In genomic region chr18:63650271-63650670, GRCh38 we compare ENCODE assay signal across 11 cellular contexts. TPM values are rescaled to one million over a fixed set of nuclear protein-coding genes. Genes with fewer than 3 reads are reported as not detected.
"Had no signal": no experiment of that assay in that cellular context is flagged by ENCODE, and none has a peak within 500 bp of the region (broad histone marks: within the 10 kb centered on the region; RNA-seq: fewer than 3 reads in every experiment).

No MANE protein-coding gene starts in this region.

RNA-seq across cellular contexts. Expression of gene SERPINB4, which starts 6.2 kb away (rescaled TPM):
- total RNA-seq: activated CD4-positive, alpha-beta T cell treated with anti-CD3 and anti-CD28 coated beads, Interleukin-2, amount 10 ng/mL, durations not matched to agents 24 days and 14 days; activated CD8-positive, alpha-beta memory T cell treated with anti-CD3 and anti-CD28 coated beads for 36 hours; activated CD8-positive, alpha-beta T cell treated with anti-CD3 and anti-CD28 coated beads for 36 hours; activated naive CD8-positive, alpha-beta T cell treated with anti-CD3 and anti-CD28 coated beads for 36 hours; activated T-cell treated with anti-CD3 and anti-CD28 coated beads, Interleukin-2, amount 50 U/mL, for 72 hours; activated T-helper 17 cell treated with anti-CD3 and anti-CD28 coated beads, Interleukin-2, amount 50 U/mL, for 72 hours; ascending aorta; cardiac septum; Peyer's patch had no signal
- polyA plus RNA-seq: SK-N-SH had no signal

RNA-seq across cellular contexts. Expression of gene SERPINB3, which starts 11.4 kb away (rescaled TPM):
- total RNA-seq: activated CD4-positive, alpha-beta T cell treated with anti-CD3 and anti-CD28 coated beads, Interleukin-2, amount 10 ng/mL, durations not matched to agents 24 days and 14 days; activated CD8-positive, alpha-beta memory T cell treated with anti-CD3 and anti-CD28 coated beads for 36 hours; activated CD8-positive, alpha-beta T cell treated with anti-CD3 and anti-CD28 coated beads for 36 hours; activated naive CD8-positive, alpha-beta T cell treated with anti-CD3 and anti-CD28 coated beads for 36 hours; activated T-cell treated with anti-CD3 and anti-CD28 coated beads, Interleukin-2, amount 50 U/mL, for 72 hours; activated T-helper 17 cell treated with anti-CD3 and anti-CD28 coated beads, Interleukin-2, amount 50 U/mL, for 72 hours; cardiac septum; Peyer's patch; SJSA1 had no signal

RNA-seq across cellular contexts. Expression of gene SERPINB11, which starts 52.5 kb away (rescaled TPM):
- total RNA-seq: activated CD4-positive, alpha-beta T cell treated with anti-CD3 and anti-CD28 coated beads, Interleukin-2, amount 10 ng/mL, durations not matched to agents 24 days and 14 days; activated CD8-positive, alpha-beta memory T cell treated with anti-CD3 and anti-CD28 coated beads for 36 hours; activated CD8-positive, alpha-beta T cell treated with anti-CD3 and anti-CD28 coated beads for 36 hours; activated naive CD8-positive, alpha-beta T cell treated with anti-CD3 and anti-CD28 coated beads for 36 hours; activated T-cell treated with anti-CD3 and anti-CD28 coated beads, Interleukin-2, amount 50 U/mL, for 72 hours; activated T-helper 17 cell treated with anti-CD3 and anti-CD28 coated beads, Interleukin-2, amount 50 U/mL, for 72 hours; ascending aorta; cardiac septum; Peyer's patch; SJSA1 had no signal
- polyA plus RNA-seq: SK-N-SH had no signal
